ENCODE assay signal across 10 cellular contexts in genomic region chr2:160940699-160941098, GRCh38.
DNase-seq lines count a peak whose midpoint lies in the region; ATAC-seq and TF ChIP-seq lines count a peak whose summit lies in the region.
"Had no signal": no experiment of that assay in that cellular context is flagged by ENCODE, and none has a peak within 500 bp of the region (broad histone marks: within the 10 kb centered on the region; RNA-seq: fewer than 3 reads in every experiment).

No MANE protein-coding gene starts in this region.

- H3K4me1 Mint-ChIP-seq in activated CD4-positive, alpha-beta T cell treated with anti-CD3 and anti-CD28 coated beads, Interleukin-2, amount 10 ng/mL, durations not matched to agents 24 days and 14 days: peaks cover 16% of the 10 kb centered on the region

- ATAC-seq in HG02588 (IDR thresholded peaks at IDR 0.05; ENCODE audit: unreplicated experiment) (peak; percentile 85), PC-3 (no peak)
- ATAC-seq: psoas muscle had no signal

- H3K4me3 Mint-ChIP-seq in activated CD4-positive, alpha-beta T cell treated with anti-CD3 and anti-CD28 coated beads, Interleukin-2, amount 10 ng/mL, durations not matched to agents 24 days and 14 days: peak overlapping the region; percentile 44

- H3K9ac ChIP-seq in PC-3 (ENCODE audit: low read length) (no peak overlapping the region), parathyroid adenoma (no peak overlapping the region)

- CTCF ChIA-PET in PC-3 (lab: Charles Lee): no interaction called here

- H2AFZ ChIP-seq in PC-3 (ENCODE audit: low read length): peak overlapping the region; percentile 56
- H2AFZ ChIP-seq in parathyroid adenoma: peak overlapping the region; percentile 63

- BruUV-seq in PC-3 (replicated peaks; lab: Mats Ljungman, UMichigan): no TSS peak

- H3F3A ChIP-seq in PC-3 (ENCODE audit: low read length, unreplicated experiment): no peaks in the 10 kb centered on the region

- no peaks in the 10 kb centered on the region for H3K36me3 ChIP-seq in PC-3 (ENCODE audit: low read depth, low read length)
- no peaks in the 10 kb centered on the region for H3K36me3 ChIP-seq in parathyroid adenoma (ENCODE audit: control insufficient read depth, insufficient read depth, low read length)

- H3K4me3 ChIP-seq in PC-3 (ENCODE audit: low read length) (no peak overlapping the region), parathyroid adenoma (ENCODE audit: low read depth, low read length) (no peak overlapping the region)
- H3K4me3 ChIP-seq: psoas muscle had no signal

- H3K9me2 ChIP-seq in PC-3 (replicated peaks; ENCODE audit: low read length): no peaks in the 10 kb centered on the region

- H3K27ac ChIP-seq in PC-3 (ENCODE audit: low read length): no peak overlapping the region
- H3K27ac ChIP-seq in parathyroid adenoma: peak overlapping the region; percentile 55
- H3K27ac ChIP-seq: psoas muscle had no signal

- peak; percentile 61 for DNase-seq in activated CD4-positive, alpha-beta T cell treated with anti-CD3 and anti-CD28 coated beads, Interleukin-2, amount 10 ng/mL, durations not matched to agents 24 days and 14 days
- no peak for DNase-seq in activated CD4-positive, alpha-beta T cell treated with anti-CD3 and anti-CD28 coated beads, Interleukin-2, amount 50 U/mL, for 48 hours
- DNase-seq in PC-3: no peak
- DNase-seq in SW 1271 (lab: John Stamatoyannopoulos, UW): no peak
- DNase-seq in GDM1 (lab: John Stamatoyannopoulos, UW): no peak
- no peak for DNase-seq in GM03348 (ENCODE audit: low spot score)
- DNase-seq: cerebellar nuclear complex, psoas muscle had no signal

- H3K79me2 ChIP-seq in PC-3 (ENCODE audit: low read length) (no peaks in the 10 kb centered on the region), parathyroid adenoma (no peaks in the 10 kb centered on the region)

- no peaks in the 10 kb centered on the region for H3K27me3 Mint-ChIP-seq in activated CD4-positive, alpha-beta T cell treated with anti-CD3 and anti-CD28 coated beads, Interleukin-2, amount 10 ng/mL, durations not matched to agents 24 days and 14 days

- intact Hi-C loops in activated CD4-positive, alpha-beta T cell treated with anti-CD3 and anti-CD28 coated beads, Interleukin-2, amount 10 ng/mL, durations not matched to agents 24 days and 14 days (cut with micrococcal nuclease): no loop called here
- intact Hi-C loops in PC-3 (cut with micrococcal nuclease): no loop called here

- H3K4me2 ChIP-seq in PC-3 (ENCODE audit: low read length) (no peak overlapping the region), parathyroid adenoma (ENCODE audit: low read length) (no peak overlapping the region)

- H3K4me1 ChIP-seq in PC-3 (ENCODE audit: insufficient read depth, low read length): peaks cover 4% of the 10 kb centered on the region; the same call in 1 of the 2 replicates
- H3K4me1 ChIP-seq in parathyroid adenoma: peaks cover 27% of the 10 kb centered on the region
- H3K4me1 ChIP-seq: psoas muscle had no signal

- H3K36me3 Mint-ChIP-seq in activated CD4-positive, alpha-beta T cell treated with anti-CD3 and anti-CD28 coated beads, Interleukin-2, amount 10 ng/mL, durations not matched to agents 24 days and 14 days (ENCODE audit: low read depth): no peaks in the 10 kb centered on the region

- no peaks in the 10 kb centered on the region for H4K20me1 ChIP-seq in PC-3 (ENCODE audit: low read length)

- no peaks in the 10 kb centered on the region for H3K9me3 ChIP-seq in PC-3 (ENCODE audit: low read length)
- H3K9me3 ChIP-seq in parathyroid adenoma (ENCODE audit: control insufficient read depth, low read length): no peaks in the 10 kb centered on the region
- H3K9me3 ChIP-seq: psoas muscle had no signal

- H3K27me3 ChIP-seq in PC-3 (ENCODE audit: low read length) (no peaks in the 10 kb centered on the region), parathyroid adenoma (ENCODE audit: control insufficient read depth, insufficient read depth, low read length) (no peaks in the 10 kb centered on the region)

- H3K9me3 Mint-ChIP-seq in activated CD4-positive, alpha-beta T cell treated with anti-CD3 and anti-CD28 coated beads, Interleukin-2, amount 10 ng/mL, durations not matched to agents 24 days and 14 days: peaks cover 13% of the 10 kb centered on the region

- no peak for TF ChIP-seq CTCF in PC-3 (conservative IDR thresholded peaks at IDR 0.05; ENCODE audit: low read depth, low read length)
- TF ChIP-seq CTCF in parathyroid adenoma (IDR thresholded peaks at IDR 0.05): no peak

- POLR2A ChIA-PET in PC-3 (lab: Charles Lee; ENCODE audit: unreplicated experiment): no interaction called here

- peak overlapping the region; percentile 50 for H3K27ac Mint-ChIP-seq in activated CD4-positive, alpha-beta T cell treated with anti-CD3 and anti-CD28 coated beads, Interleukin-2, amount 10 ng/mL, durations not matched to agents 24 days and 14 days
